In the genomic region with DNA sequence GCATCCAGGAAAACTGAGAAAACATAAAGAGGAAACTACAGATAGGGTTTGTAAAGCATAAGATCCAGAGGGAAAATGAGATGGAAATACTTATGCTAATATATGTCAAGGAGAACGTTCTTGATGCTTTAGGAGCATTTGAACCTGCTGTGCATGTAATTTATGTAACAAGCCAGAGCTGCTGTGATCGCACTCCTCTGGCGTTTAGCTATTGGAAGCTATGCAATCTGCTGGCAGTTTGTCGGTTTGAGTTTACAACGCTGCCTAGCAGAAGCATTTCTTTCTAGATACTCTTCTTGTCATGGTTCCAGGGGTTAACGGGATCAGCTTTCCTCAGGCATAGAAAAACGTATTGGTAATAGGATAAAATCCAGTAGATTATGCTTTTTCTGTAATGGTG, we compare ENCODE assay signal across 1 cellular context.
TF ChIP-seq lines count a peak whose summit lies in the region.

No MANE protein-coding gene starts in this region.

TF ChIP-seq in WTC11, 78 proteins besides CTCF, POLR2A, EP300 and RAD21 (continued from another document):
- TF ChIP-seq, protein P1, sequence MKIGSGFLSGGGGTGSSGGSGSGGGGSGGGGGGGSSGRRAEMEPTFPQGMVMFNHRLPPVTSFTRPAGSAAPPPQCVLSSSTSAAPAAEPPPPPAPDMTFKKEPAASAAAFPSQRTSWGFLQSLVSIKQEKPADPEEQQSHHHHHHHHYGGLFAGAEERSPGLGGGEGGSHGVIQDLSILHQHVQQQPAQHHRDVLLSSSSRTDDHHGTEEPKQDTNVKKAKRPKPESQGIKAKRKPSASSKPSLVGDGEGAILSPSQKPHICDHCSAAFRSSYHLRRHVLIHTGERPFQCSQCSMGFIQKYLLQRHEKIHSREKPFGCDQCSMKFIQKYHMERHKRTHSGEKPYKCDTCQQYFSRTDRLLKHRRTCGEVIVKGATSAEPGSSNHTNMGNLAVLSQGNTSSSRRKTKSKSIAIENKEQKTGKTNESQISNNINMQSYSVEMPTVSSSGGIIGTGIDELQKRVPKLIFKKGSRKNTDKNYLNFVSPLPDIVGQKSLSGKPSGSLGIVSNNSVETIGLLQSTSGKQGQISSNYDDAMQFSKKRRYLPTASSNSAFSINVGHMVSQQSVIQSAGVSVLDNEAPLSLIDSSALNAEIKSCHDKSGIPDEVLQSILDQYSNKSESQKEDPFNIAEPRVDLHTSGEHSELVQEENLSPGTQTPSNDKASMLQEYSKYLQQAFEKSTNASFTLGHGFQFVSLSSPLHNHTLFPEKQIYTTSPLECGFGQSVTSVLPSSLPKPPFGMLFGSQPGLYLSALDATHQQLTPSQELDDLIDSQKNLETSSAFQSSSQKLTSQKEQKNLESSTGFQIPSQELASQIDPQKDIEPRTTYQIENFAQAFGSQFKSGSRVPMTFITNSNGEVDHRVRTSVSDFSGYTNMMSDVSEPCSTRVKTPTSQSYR (CRISPR knock-in tag; IDR thresholded peaks at IDR 0.05) = no peak
- TF ChIP-seq, protein P2, sequence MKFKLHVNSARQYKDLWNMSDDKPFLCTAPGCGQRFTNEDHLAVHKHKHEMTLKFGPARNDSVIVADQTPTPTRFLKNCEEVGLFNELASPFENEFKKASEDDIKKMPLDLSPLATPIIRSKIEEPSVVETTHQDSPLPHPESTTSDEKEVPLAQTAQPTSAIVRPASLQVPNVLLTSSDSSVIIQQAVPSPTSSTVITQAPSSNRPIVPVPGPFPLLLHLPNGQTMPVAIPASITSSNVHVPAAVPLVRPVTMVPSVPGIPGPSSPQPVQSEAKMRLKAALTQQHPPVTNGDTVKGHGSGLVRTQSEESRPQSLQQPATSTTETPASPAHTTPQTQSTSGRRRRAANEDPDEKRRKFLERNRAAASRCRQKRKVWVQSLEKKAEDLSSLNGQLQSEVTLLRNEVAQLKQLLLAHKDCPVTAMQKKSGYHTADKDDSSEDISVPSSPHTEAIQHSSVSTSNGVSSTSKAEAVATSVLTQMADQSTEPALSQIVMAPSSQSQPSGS (CRISPR knock-in tag; IDR thresholded peaks at IDR 0.05; ENCODE audit: borderline replicate concordance, low read depth) = no peak
- TF ChIP-seq ZNF232 (CRISPR knock-in tag; IDR thresholded peaks at IDR 0.05) (no peak), ATF6 (CRISPR knock-in tag; IDR thresholded peaks at IDR 0.05) (no peak), GABPB1 (CRISPR knock-in tag; IDR thresholded peaks at IDR 0.05) (no peak), ESRRA (CRISPR knock-in tag; IDR thresholded peaks at IDR 0.05; ENCODE audit: borderline replicate concordance) (no peak), ELF4 (CRISPR knock-in tag; IDR thresholded peaks at IDR 0.05; ENCODE audit: low read depth) (no peak)
- TF ChIP-seq, protein P3, sequence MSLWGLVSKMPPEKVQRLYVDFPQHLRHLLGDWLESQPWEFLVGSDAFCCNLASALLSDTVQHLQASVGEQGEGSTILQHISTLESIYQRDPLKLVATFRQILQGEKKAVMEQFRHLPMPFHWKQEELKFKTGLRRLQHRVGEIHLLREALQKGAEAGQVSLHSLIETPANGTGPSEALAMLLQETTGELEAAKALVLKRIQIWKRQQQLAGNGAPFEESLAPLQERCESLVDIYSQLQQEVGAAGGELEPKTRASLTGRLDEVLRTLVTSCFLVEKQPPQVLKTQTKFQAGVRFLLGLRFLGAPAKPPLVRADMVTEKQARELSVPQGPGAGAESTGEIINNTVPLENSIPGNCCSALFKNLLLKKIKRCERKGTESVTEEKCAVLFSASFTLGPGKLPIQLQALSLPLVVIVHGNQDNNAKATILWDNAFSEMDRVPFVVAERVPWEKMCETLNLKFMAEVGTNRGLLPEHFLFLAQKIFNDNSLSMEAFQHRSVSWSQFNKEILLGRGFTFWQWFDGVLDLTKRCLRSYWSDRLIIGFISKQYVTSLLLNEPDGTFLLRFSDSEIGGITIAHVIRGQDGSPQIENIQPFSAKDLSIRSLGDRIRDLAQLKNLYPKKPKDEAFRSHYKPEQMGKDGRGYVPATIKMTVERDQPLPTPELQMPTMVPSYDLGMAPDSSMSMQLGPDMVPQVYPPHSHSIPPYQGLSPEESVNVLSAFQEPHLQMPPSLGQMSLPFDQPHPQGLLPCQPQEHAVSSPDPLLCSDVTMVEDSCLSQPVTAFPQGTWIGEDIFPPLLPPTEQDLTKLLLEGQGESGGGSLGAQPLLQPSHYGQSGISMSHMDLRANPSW (CRISPR knock-in tag; conservative IDR thresholded peaks at IDR 0.05; ENCODE audit: low read depth) = no peak
